Comparison of ENCODE assay signal across 8 cellular contexts in genomic region chr13:29527511-29527910, GRCh38.
"Had no signal": no experiment of that assay in that cellular context is flagged by ENCODE, and none has a peak within 500 bp of the region (broad histone marks: within the 10 kb centered on the region; RNA-seq: fewer than 3 reads in every experiment).

No MANE protein-coding gene starts in this region.

- H3K4me3 ChIP-seq: GM23338 had no signal

- H3K4me3 Mint-ChIP-seq: GM23338, H9, IgD-negative memory B cell had no signal

- H3K4me1 Mint-ChIP-seq: GM23338, H9, IgD-negative memory B cell had no signal

- H3K27me3 Mint-ChIP-seq: IgD-negative memory B cell had no signal

- H3K4me2 ChIP-seq: GM23338 had no signal

- FAIRE-seq: H1, H54, HTR-8/SVneo had no signal

- DNase-seq: H9, HCEC 1CT, KBM-7 had no signal

- H3K9me3 Mint-ChIP-seq: GM23338, H9, IgD-negative memory B cell had no signal

- H2AFZ ChIP-seq: GM23338 had no signal

- H3K27ac Mint-ChIP-seq: GM23338, H9, IgD-negative memory B cell had no signal

- ATAC-seq: GM23338 had no signal
